9 cellular contexts compared by ENCODE assay signal in genomic region chr3:149813367-149814281, GRCh38. TPM values are rescaled to one million over a fixed set of nuclear protein-coding genes. Genes with fewer than 3 reads are reported as not detected.
DNase-seq lines count a peak whose midpoint lies in the region; ATAC-seq and TF ChIP-seq lines count a peak whose summit lies in the region.
"Had no signal": no experiment of that assay in that cellular context is flagged by ENCODE, and none has a peak within 500 bp of the region (broad histone marks: within the 10 kb centered on the region; RNA-seq: fewer than 3 reads in every experiment).

No MANE protein-coding gene starts in this region.

- H3K79me2 ChIP-seq in DOHH2 (ENCODE audit: control insufficient read depth, low read length): peaks cover 59% of the 10 kb centered on the region

- DNase-seq in HL-60 (ENCODE audit: low read depth in 1 of 2, low spot score in 1 of 2): peak in 1 of 2 experiments; percentile 35
- DNase-seq in T-helper 17 cell: no peak
- peak in 1 of 2 donors; percentile 16 for DNase-seq in lower leg skin (ENCODE audit: low spot score in 2 of 2)
- peak; percentile 9 for DNase-seq in stromal cell of bone marrow (ENCODE audit: low read depth)
- no peak for DNase-seq in NCI-H446 (lab: John Stamatoyannopoulos, UW)

- peaks cover 13% of the 10 kb centered on the region; the same call in 1 of the 2 replicates for H3K36me3 ChIP-seq in DOHH2 (ENCODE audit: control insufficient read depth, low read length)
- H3K36me3 ChIP-seq in duodenal mucosa (ENCODE audit: control insufficient read depth in 1 of 2, insufficient read depth in 2 of 2, low read length in 2 of 2): no peaks in the 10 kb centered on the region

- H3K9me2 ChIP-seq in DOHH2 (replicated peaks; ENCODE audit: control insufficient read depth, low read length): no peaks in the 10 kb centered on the region

- H3K27ac ChIP-seq in DOHH2 (ENCODE audit: low read depth, low read length) (peak overlapping the region; percentile 70), HL-60 (replicated peaks) (peak overlapping the region; percentile 87), duodenal mucosa (ENCODE audit: low read depth, low read length) (peak overlapping the region; percentile 96)

- no peaks in the 10 kb centered on the region for H3K9me3 ChIP-seq in DOHH2 (ENCODE audit: control insufficient read depth, insufficient read depth, low read length)
- H3K9me3 ChIP-seq in T-helper 17 cell (ENCODE audit: control insufficient read depth, low read length, poor library complexity, severe bottlenecking): no peaks in the 10 kb centered on the region
- H3K9me3 ChIP-seq in duodenal mucosa (ENCODE audit: control insufficient read depth in 1 of 2, low read length in 2 of 2): no peaks in the 10 kb centered on the region

- TF ChIP-seq CTCF in DOHH2 (IDR thresholded peaks at IDR 0.05; ENCODE audit: low read depth, low read length, poor library complexity, severe bottlenecking) (no peak), HL-60 (IDR thresholded peaks at IDR 0.05; ENCODE audit: insufficient read depth, low read length) (no peak), lower leg skin (IDR thresholded peaks at IDR 0.05) (no peak)

- peak overlapping the region; percentile 84 for H3K4me3 ChIP-seq in DOHH2 (ENCODE audit: low read length)
- peak overlapping the region; percentile 95 for H3K4me3 ChIP-seq in HL-60 (replicated peaks; ENCODE audit: insufficient read depth, low read length)
- peak overlapping the region; percentile 92 to 94 for H3K4me3 ChIP-seq in duodenal mucosa (ENCODE audit: low read depth in 1 of 2, low read length in 2 of 2)
- peak overlapping the region; percentile 79 for H3K4me3 ChIP-seq in lower leg skin (ENCODE audit: low read depth, poor library complexity, severe bottlenecking)

- peak overlapping the region; percentile 94 for H3K27ac Mint-ChIP-seq in T-helper 17 cell

- peak overlapping the region; percentile 90 to 98 for H3K9ac ChIP-seq in duodenal mucosa (ENCODE audit: low read depth in 1 of 2, low read length in 2 of 2)

- WGBS in lower leg skin, 2 donors: 0 to 1% methylated on average over 25 to 29 of the region's 29 CpGs

- H3K4me3 Mint-ChIP-seq in T-helper 17 cell: peak overlapping the region; percentile 98

- peak overlapping the region; percentile 91 for H3K4me2 ChIP-seq in DOHH2 (ENCODE audit: low read length)

- no peak for TF ChIP-seq POLR2A in lower leg skin (IDR thresholded peaks at IDR 0.05)

- H4K20me1 ChIP-seq in DOHH2 (ENCODE audit: control insufficient read depth, insufficient read depth, low read depth, low read length): 0 out of 2 replicates have a peak, but pooled peaks cover 9% of the 10 kb centered on the region

- H3F3A ChIP-seq in DOHH2 (ENCODE audit: control insufficient read depth, insufficient read depth): no peaks in the 10 kb centered on the region; the same call in 1 of the 2 replicates

- intact Hi-C loops in lower leg skin (cut with DNase I; ENCODE audit: low total_unique reads): no loop called here

- H3K27me3 ChIP-seq in DOHH2 (ENCODE audit: control insufficient read depth, low read length) (no peaks in the 10 kb centered on the region), HL-60 (ENCODE audit: insufficient read depth, poor library complexity, severe bottlenecking) (no peaks in the 10 kb centered on the region), duodenal mucosa (ENCODE audit: control insufficient read depth in 1 of 2, insufficient read depth in 2 of 2, low read length in 2 of 2) (no peaks in the 10 kb centered on the region)

- no peaks in the 10 kb centered on the region for H3K36me3 Mint-ChIP-seq in T-helper 17 cell (ENCODE audit: low read depth)

- ATAC-seq in GM21381 (IDR thresholded peaks at IDR 0.05; ENCODE audit: unreplicated experiment) (peak; percentile 16), T-helper 17 cell (peak; percentile 23)

- H3K4me1 ChIP-seq in DOHH2 (ENCODE audit: control insufficient read depth, low read length) (peaks cover 40% of the 10 kb centered on the region), duodenal mucosa (ENCODE audit: control insufficient read depth in 1 of 2, insufficient read depth in 2 of 2, low read length in 2 of 2) (peaks cover 27 to 31% of the 10 kb centered on the region in 2 donors)

- peaks cover 46% of the 10 kb centered on the region for H3K4me1 Mint-ChIP-seq in T-helper 17 cell

- H3K27me3 Mint-ChIP-seq in T-helper 17 cell: no peaks in the 10 kb centered on the region

RNA-seq across cellular contexts. Expression of gene RNF13, which starts 0.6 kb away (rescaled TPM):
- total RNA-seq in T-helper 17 cell (10 to 100 TPM; 50.8 to 55.4 TPM), lower leg skin (100 to 1,000 TPM in 1 of 4 donors, 10 to 100 TPM in 3; 53.1 to 101 (median 86.5) TPM)

RNA-seq across cellular contexts. Expression of gene ANKUB1, which starts 21.3 kb away (rescaled TPM):
- not detected for total RNA-seq in T-helper 17 cell
- not detected for total RNA-seq in lower leg skin
- total RNA-seq: glomerular endothelial cell had no signal
